In genomic region chr14:37403656-37404055, GRCh38 we compare ENCODE assay signal across 20 cellular contexts.
A peak's percentile ranks its signal among the peaks of the same experiment; 100 is the strongest.
DNase-seq lines count a peak whose midpoint lies in the region; TF ChIP-seq lines count a peak whose summit lies in the region.
"Had no signal": no experiment of that assay in that cellular context is flagged by ENCODE, and none has a peak within 500 bp of the region (broad histone marks: within the 10 kb centered on the region; RNA-seq: fewer than 3 reads in every experiment).

No MANE protein-coding gene starts in this region.

- H3K27me3 ChIP-seq in mesendoderm (ENCODE audit: insufficient read depth, low read length, poor library complexity) (no peaks in the 10 kb centered on the region), ovary (no peaks in the 10 kb centered on the region)

- TF ChIP-seq CTCF in ovary (IDR thresholded peaks at IDR 0.05) = no peak

- no peak for TF ChIP-seq POLR2A in ovary (IDR thresholded peaks at IDR 0.05)

- H3K36me3 ChIP-seq in mesendoderm (ENCODE audit: control insufficient read depth, insufficient read depth, low read length) = no peaks in the 10 kb centered on the region
- H3K36me3 ChIP-seq in ovary = no peaks in the 10 kb centered on the region

- no peaks in the 10 kb centered on the region for H3K79me1 ChIP-seq in mesendoderm (ENCODE audit: low read length)

- H2BK5ac ChIP-seq in mesendoderm (ENCODE audit: low read length) = no peak overlapping the region

- no peak overlapping the region for H3K4me3 ChIP-seq in mesendoderm (ENCODE audit: low read length)
- H3K4me3 ChIP-seq in ovary = no peak overlapping the region
- H3K4me3 ChIP-seq: GM23338, K562, SK-N-MC had no signal

- no CpG with 5 or more reads among the region's 1 CpG for WGBS in mesendoderm (ENCODE audit: extremely low coverage, insufficient coverage, low lambda C conversion rate)
- 26 to 50% (median 47%) methylated on average over 1 of the region's 1 CpG for WGBS in ovary, 3 donors

- no peak overlapping the region for H3K18ac ChIP-seq in mesendoderm (ENCODE audit: low read length)

- DNase-seq in NCI-H82 (lab: John Stamatoyannopoulos, UW) = peak; percentile 49
- no peak for DNase-seq in NCI-H82 treated with DMSO at 0.1 percent for 48 hours (lab: John Stamatoyannopoulos, UW; ENCODE audit: unreplicated experiment)
- DNase-seq in NCI-H524 treated with DMSO at 0.1 percent for 48 hours (lab: John Stamatoyannopoulos, UW) = peak; percentile 80
- peak; percentile 6 for DNase-seq in mesendoderm
- no peak for DNase-seq in ovary
- no peak for DNase-seq in HCEC 1CT
- no peak for DNase-seq in NCI-H2029 treated with DMSO at 0.1 percent for 48 hours (lab: John Stamatoyannopoulos, UW)
- DNase-seq: C1 segment of cervical spinal cord; CD4-positive, alpha-beta memory T cell; COR-L47; H9; HFFc6; Kasumi-1; NCI-H1436; NCI-H1930; NCI-H526; SIG-M5 had no signal

- no peaks in the 10 kb centered on the region for H3K9me3 ChIP-seq in ovary

- no peak for TF ChIP-seq EP300 in ovary (IDR thresholded peaks at IDR 0.05)

- H3K27ac ChIP-seq in mesendoderm (ENCODE audit: low read depth, low read length) (no peak overlapping the region), ovary (no peak overlapping the region)
- H3K27ac ChIP-seq: SK-N-MC had no signal

- H2BK15ac ChIP-seq in mesendoderm (replicated peaks; ENCODE audit: low read depth) = no peak overlapping the region

- H2BK120ac ChIP-seq in mesendoderm (ENCODE audit: low read depth, low read length) = no peak overlapping the region

- no peaks in the 10 kb centered on the region for H3K79me2 ChIP-seq in mesendoderm (ENCODE audit: control insufficient read depth, insufficient read depth, low read length)

- H3K9ac ChIP-seq in mesendoderm (ENCODE audit: low read length) = no peak overlapping the region

- no peak overlapping the region for H3K4ac ChIP-seq in mesendoderm (ENCODE audit: low read depth, low read length)

- H2AK5ac ChIP-seq in mesendoderm (ENCODE audit: low read length) = no peak overlapping the region

- no peak overlapping the region for H3K23ac ChIP-seq in mesendoderm (ENCODE audit: low read length)

- H3K56ac ChIP-seq in mesendoderm (ENCODE audit: low read length) = no peak overlapping the region

- no peak overlapping the region for H3K4me2 ChIP-seq in mesendoderm (ENCODE audit: low read length)
- H3K4me2 ChIP-seq: GM23338 had no signal

- no peaks in the 10 kb centered on the region for H3K4me1 ChIP-seq in mesendoderm (ENCODE audit: control insufficient read depth, low read depth, low read length)
- H3K4me1 ChIP-seq in ovary (ENCODE audit: insufficient read depth) = no peaks in the 10 kb centered on the region

- no peak overlapping the region for H4K5ac ChIP-seq in mesendoderm (ENCODE audit: low read length)

- H4K8ac ChIP-seq in mesendoderm (ENCODE audit: low read depth, low read length) = no peak overlapping the region

- intact Hi-C loops in ovary (cut with DNase I) = no loop called here

Comparison
In these comparisons a context has a peak if more than half of its experiments do, and no peak if none do; other contexts are left out.
1. DNase-seq: peak in NCI-H82 (single experiment), NCI-H524 treated with DMSO at 0.1 percent for 48 hours (single experiment) and mesendoderm (single experiment); none in NCI-H82 treated with DMSO at 0.1 percent for 48 hours (single experiment), ovary (0 of 5), HCEC 1CT (single experiment) and NCI-H2029 treated with DMSO at 0.1 percent for 48 hours (single experiment).